ENCODE assay signal across 1 cellular context in the genomic region with DNA sequence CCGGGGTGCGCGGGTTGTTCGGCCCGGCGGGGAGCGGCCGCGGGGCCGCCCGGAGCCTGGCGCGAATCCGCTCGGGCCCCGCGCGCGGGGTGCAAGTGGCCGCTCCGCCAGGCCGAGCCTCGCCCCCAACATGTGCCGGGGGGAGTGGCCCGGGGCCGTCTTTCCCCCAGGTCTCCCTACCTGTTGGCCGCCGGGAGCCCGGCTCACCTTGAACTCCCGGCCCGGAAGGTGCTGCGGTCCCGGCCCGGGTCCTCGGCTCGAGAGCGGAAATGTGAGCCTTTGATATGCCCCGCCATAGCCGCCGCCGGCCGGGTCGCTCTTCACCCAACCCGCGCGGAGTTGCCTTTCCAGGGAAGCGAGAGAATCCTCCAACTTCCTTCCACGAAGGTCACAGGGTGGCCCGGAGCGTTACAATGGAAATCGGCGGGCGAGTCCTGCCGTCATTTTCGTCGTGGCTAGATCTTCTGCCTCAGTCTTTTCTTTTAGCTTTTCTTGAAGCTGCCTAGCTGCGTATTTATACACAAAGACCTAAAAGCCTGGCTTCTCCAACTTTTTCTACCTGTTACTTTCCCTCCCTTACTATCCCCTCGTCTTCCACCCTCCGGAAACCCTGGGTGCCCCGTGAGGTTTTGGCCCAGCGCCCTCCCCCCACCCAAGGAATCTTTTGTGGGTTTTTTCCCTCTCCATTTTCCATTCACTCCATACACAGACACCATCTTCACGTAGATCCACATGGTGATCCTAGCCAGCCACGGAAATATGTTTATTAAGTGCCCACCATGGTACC.
TF ChIP-seq lines count a peak whose summit lies in the region.

No MANE protein-coding gene starts in this region.

TF ChIP-seq in HepG2, 621 proteins besides CTCF, POLR2A, EP300 and RAD21 (continued from another document and continues in another):
- TF ChIP-seq DMTF1 (CRISPR knock-in tag; IDR thresholded peaks at IDR 0.05) = no peak
- no peak for TF ChIP-seq PHB2 (IDR thresholded peaks at IDR 0.05; ENCODE audit: partially characterized antibody)
- TF ChIP-seq ATF3 (CRISPR knock-in tag; IDR thresholded peaks at IDR 0.05) = no peak
- TF ChIP-seq ZNF567 (CRISPR knock-in tag; IDR thresholded peaks at IDR 0.05; ENCODE audit: borderline replicate concordance) = no peak
- TF ChIP-seq IRX3 (CRISPR knock-in tag; IDR thresholded peaks at IDR 0.05; ENCODE audit: borderline replicate concordance, low read depth) = no peak
- peak; percentile 41 for TF ChIP-seq SAP130 (CRISPR knock-in tag; IDR thresholded peaks at IDR 0.05; ENCODE audit: low read depth)
- no peak for TF ChIP-seq ATF7 (IDR thresholded peaks at IDR 0.05)
- TF ChIP-seq ATF7 (CRISPR knock-in tag; IDR thresholded peaks at IDR 0.05) = no peak
- TF ChIP-seq NAIF1 (CRISPR knock-in tag; IDR thresholded peaks at IDR 0.05; ENCODE audit: borderline replicate concordance) = no peak
- no peak for TF ChIP-seq REPIN1 (CRISPR knock-in tag; IDR thresholded peaks at IDR 0.05; ENCODE audit: borderline replicate concordance, low read depth)
- TF ChIP-seq TERF1 (CRISPR knock-in tag; IDR thresholded peaks at IDR 0.05) = no peak
- TF ChIP-seq CERS6 (CRISPR knock-in tag; IDR thresholded peaks at IDR 0.05) = no peak
- TF ChIP-seq ARID5B (CRISPR knock-in tag; IDR thresholded peaks at IDR 0.05) = peak; percentile 40; the same call in 1 of the 2 replicates
- TF ChIP-seq ZNF501 (CRISPR knock-in tag; IDR thresholded peaks at IDR 0.05) = no peak
- TF ChIP-seq NRL (CRISPR knock-in tag; IDR thresholded peaks at IDR 0.05; ENCODE audit: borderline replicate concordance) = no peak
- TF ChIP-seq ZUFSP (CRISPR knock-in tag; IDR thresholded peaks at IDR 0.05; ENCODE audit: borderline replicate concordance) = no peak
- no peak for TF ChIP-seq FOXC1 (CRISPR knock-in tag; IDR thresholded peaks at IDR 0.05; ENCODE audit: borderline replicate concordance)
- TF ChIP-seq GABPA (IDR thresholded peaks at IDR 0.05; ENCODE audit: low read depth, low read length) = peak; percentile 48
- TF ChIP-seq GABPA (CRISPR knock-in tag; IDR thresholded peaks at IDR 0.05; ENCODE audit: low read depth) = peak; percentile 77
- TF ChIP-seq ETV5 (CRISPR knock-in tag; IDR thresholded peaks at IDR 0.05; ENCODE audit: borderline replicate concordance) = peak; percentile 70; the same call in 1 of the 2 replicates
- no peak for TF ChIP-seq ZNF207 (IDR thresholded peaks at IDR 0.05; ENCODE audit: borderline replicate concordance)
- TF ChIP-seq FOXK2 (IDR thresholded peaks at IDR 0.05) = no peak
- TF ChIP-seq HNF4G (IDR thresholded peaks at IDR 0.05; ENCODE audit: borderline replicate concordance, low read depth, low read length) = no peak
- no peak for TF ChIP-seq HNF4G (CRISPR knock-in tag; IDR thresholded peaks at IDR 0.05; ENCODE audit: borderline replicate concordance, low read depth)
- TF ChIP-seq ZNF33A (CRISPR knock-in tag; IDR thresholded peaks at IDR 0.05; ENCODE audit: borderline replicate concordance) = no peak
- TF ChIP-seq SCMH1 (CRISPR knock-in tag; IDR thresholded peaks at IDR 0.05; ENCODE audit: borderline replicate concordance) = no peak
- TF ChIP-seq SIX4 (CRISPR knock-in tag; IDR thresholded peaks at IDR 0.05) = no peak
- TF ChIP-seq KDM4B (CRISPR knock-in tag; IDR thresholded peaks at IDR 0.05) = no peak
- no peak for TF ChIP-seq ZNF598 (CRISPR knock-in tag; IDR thresholded peaks at IDR 0.05; ENCODE audit: borderline replicate concordance)
- no peak for TF ChIP-seq ZNF772 (CRISPR knock-in tag; IDR thresholded peaks at IDR 0.05)
- peak; percentile 86 for TF ChIP-seq BCL6 (CRISPR knock-in tag; IDR thresholded peaks at IDR 0.05)
- TF ChIP-seq CBX2 (IDR thresholded peaks at IDR 0.05; ENCODE audit: low read depth, low read length) = no peak
- no peak for TF ChIP-seq CBX2 (CRISPR knock-in tag; IDR thresholded peaks at IDR 0.05; ENCODE audit: low read depth)
- peak; percentile 28; the same call in 1 of the 2 replicates for TF ChIP-seq FOXP4 (CRISPR knock-in tag; IDR thresholded peaks at IDR 0.05)
- no peak for TF ChIP-seq NCOA2 (CRISPR knock-in tag; IDR thresholded peaks at IDR 0.05)
- no peak for TF ChIP-seq SRSF1 (optimal IDR thresholded peaks at IDR 0.05; ENCODE audit: low read depth, low read length)
- no peak for TF ChIP-seq SP2 (CRISPR knock-in tag; IDR thresholded peaks at IDR 0.05)
- TF ChIP-seq, protein P1, sequence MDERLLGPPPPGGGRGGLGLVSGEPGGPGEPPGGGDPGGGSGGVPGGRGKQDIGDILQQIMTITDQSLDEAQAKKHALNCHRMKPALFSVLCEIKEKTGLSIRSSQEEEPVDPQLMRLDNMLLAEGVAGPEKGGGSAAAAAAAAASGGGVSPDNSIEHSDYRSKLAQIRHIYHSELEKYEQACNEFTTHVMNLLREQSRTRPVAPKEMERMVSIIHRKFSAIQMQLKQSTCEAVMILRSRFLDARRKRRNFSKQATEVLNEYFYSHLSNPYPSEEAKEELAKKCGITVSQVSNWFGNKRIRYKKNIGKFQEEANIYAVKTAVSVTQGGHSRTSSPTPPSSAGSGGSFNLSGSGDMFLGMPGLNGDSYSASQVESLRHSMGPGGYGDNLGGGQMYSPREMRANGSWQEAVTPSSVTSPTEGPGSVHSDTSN (CRISPR knock-in tag; IDR thresholded peaks at IDR 0.05) = no peak
- TF ChIP-seq SNAI1 (CRISPR knock-in tag; IDR thresholded peaks at IDR 0.05; ENCODE audit: borderline replicate concordance) = no peak
- TF ChIP-seq ZNF878 (CRISPR knock-in tag; IDR thresholded peaks at IDR 0.05) = no peak
- TF ChIP-seq MBNL3 (CRISPR knock-in tag; conservative IDR thresholded peaks at IDR 0.05) = no peak
